In genomic region chr2:112685167-112685884, GRCh38 we compare ENCODE assay signal across 1 cellular context.
TF ChIP-seq lines count a peak whose summit lies in the region.

No MANE protein-coding gene starts in this region.

TF ChIP-seq in IMR-90, 13 proteins besides CTCF, POLR2A, EP300 and RAD21:
- TF ChIP-seq USF2 (IDR thresholded peaks at IDR 0.05; ENCODE audit: low read depth, low read length) (no peak), MXI1 (IDR thresholded peaks at IDR 0.05; ENCODE audit: borderline replicate concordance, low read depth, low read length) (no peak), SMC3 (IDR thresholded peaks at IDR 0.05; ENCODE audit: low read depth, low read length) (no peak), RCOR1 (IDR thresholded peaks at IDR 0.05; ENCODE audit: insufficient replicate concordance, low read length) (no peak), CHD1 (IDR thresholded peaks at IDR 0.05; ENCODE audit: low read depth, low read length) (no peak)
